In genomic region chr19:17419154-17419490, GRCh38 we compare ENCODE assay signal across 8 cellular contexts. TPM values are rescaled to one million over a fixed set of nuclear protein-coding genes. Genes with fewer than 3 reads are reported as not detected.
DNase-seq lines count a peak whose midpoint lies in the region; FAIRE-seq and TF ChIP-seq lines count a peak whose summit lies in the region.

No MANE protein-coding gene starts in this region.

- H3K27me3 ChIP-seq in suprapubic skin: peaks cover 7% of the 10 kb centered on the region

- WGBS in suprapubic skin: 22% methylated on average over 6 of the region's 6 CpGs

- peak overlapping the region; percentile 91 for H3K27ac Mint-ChIP-seq in activated CD4-positive, alpha-beta T cell treated with anti-CD3 and anti-CD28 coated beads, Interleukin-2, amount 10 ng/mL, durations not matched to agents 24 days and 14 days
- peak overlapping the region; percentile 88 for H3K27ac Mint-ChIP-seq in activated T-helper 2 cell treated with anti-CD3 and anti-CD28 coated beads, Interferon-gamma antibody, Interleukin-2, Interleukin-4, amounts not matched to agents 10 μg/mL and 5 μg/mL and 100 μg/mL, durations not matched to agents 14 hours and 24 hours and 36 hours

- intact Hi-C loops in activated CD4-positive, alpha-beta T cell treated with anti-CD3 and anti-CD28 coated beads, Interleukin-2, amount 10 ng/mL, durations not matched to agents 24 days and 14 days (cut with micrococcal nuclease): loop anchor here (1.0 to 10.0 kb wide), 4 partner anchors 14 to 436 kb away; partner anchors contain the start of genes BST2, MRPL34 and RPL18A
- intact Hi-C loops in activated T-helper 2 cell treated with anti-CD3 and anti-CD28 coated beads, Interferon-gamma antibody, Interleukin-2, Interleukin-4, amounts not matched to agents 10 μg/mL and 5 μg/mL and 100 μg/mL, durations not matched to agents 14 hours and 24 hours and 36 hours (cut with micrococcal nuclease): loop anchor here (1.0 kb wide), 1 partner anchor 14 kb away; the partner anchor contains the start of gene BST2
- intact Hi-C loops in kidney (cut with DNase I): no loop called here

- no peak for FAIRE-seq in kidney (lab: Jason Lieb, UNC)

- no peaks in the 10 kb centered on the region for H3K27me3 Mint-ChIP-seq in activated CD4-positive, alpha-beta T cell treated with anti-CD3 and anti-CD28 coated beads, Interleukin-2, amount 10 ng/mL, durations not matched to agents 24 days and 14 days
- no peaks in the 10 kb centered on the region for H3K27me3 Mint-ChIP-seq in activated T-helper 2 cell treated with anti-CD3 and anti-CD28 coated beads, Interferon-gamma antibody, Interleukin-2, Interleukin-4, amounts not matched to agents 10 μg/mL and 5 μg/mL and 100 μg/mL, durations not matched to agents 14 hours and 24 hours and 36 hours (ENCODE audit: low read depth)

- H3K4me1 ChIP-seq in kidney (ENCODE audit: control insufficient read depth in 1 of 2, insufficient read depth in 1 of 2, low read depth in 1 of 2, low read length in 2 of 2) (peaks cover 0 to 10% of the 10 kb centered on the region in 2 donors), suprapubic skin (peaks cover 16% of the 10 kb centered on the region)

- H3K36me3 Mint-ChIP-seq in activated CD4-positive, alpha-beta T cell treated with anti-CD3 and anti-CD28 coated beads, Interleukin-2, amount 10 ng/mL, durations not matched to agents 24 days and 14 days (ENCODE audit: low read depth): peaks cover 28% of the 10 kb centered on the region
- H3K36me3 Mint-ChIP-seq in activated T-helper 2 cell treated with anti-CD3 and anti-CD28 coated beads, Interferon-gamma antibody, Interleukin-2, Interleukin-4, amounts not matched to agents 10 μg/mL and 5 μg/mL and 100 μg/mL, durations not matched to agents 14 hours and 24 hours and 36 hours (ENCODE audit: low read depth): peaks cover 35% of the 10 kb centered on the region

- no peaks in the 10 kb centered on the region for H3K36me3 ChIP-seq in kidney (ENCODE audit: control insufficient read depth in 1 of 2, insufficient read depth in 2 of 2, low read length in 2 of 2)
- peaks cover 14% of the 10 kb centered on the region for H3K36me3 ChIP-seq in suprapubic skin

- peak; percentile 60 for DNase-seq in activated CD4-positive, alpha-beta T cell treated with anti-CD3 and anti-CD28 coated beads, Interleukin-2, amount 10 ng/mL, durations not matched to agents 24 days and 14 days
- DNase-seq in activated CD4-positive, alpha-beta T cell treated with anti-CD3 and anti-CD28 coated beads, Interleukin-2, amount 50 U/mL, for 48 hours: no peak
- no peak for DNase-seq in activated T-helper 2 cell treated with anti-CD3 and anti-CD28 coated beads, Interferon-gamma antibody, Interleukin-2, Interleukin-4, amounts not matched to agents 10 μg/mL and 5 μg/mL and 100 μg/mL, durations not matched to agents 14 hours and 24 hours and 36 hours (ENCODE audit: low spot score)
- no peak for DNase-seq in kidney
- no peak for DNase-seq in suprapubic skin (ENCODE audit: low spot score in 2 of 2)
- no peak for DNase-seq in activated gamma-delta T cell treated with Interleukin-2 at 50 U/mL for 16 hours
- DNase-seq in superior temporal gyrus (ENCODE audit: extremely low spot score): no peak
- no peak for DNase-seq in HPDE6-E6E7 (ENCODE audit: extremely low spot score)

- peak overlapping the region; percentile 92 for H3K4me3 Mint-ChIP-seq in activated CD4-positive, alpha-beta T cell treated with anti-CD3 and anti-CD28 coated beads, Interleukin-2, amount 10 ng/mL, durations not matched to agents 24 days and 14 days
- H3K4me3 Mint-ChIP-seq in activated T-helper 2 cell treated with anti-CD3 and anti-CD28 coated beads, Interferon-gamma antibody, Interleukin-2, Interleukin-4, amounts not matched to agents 10 μg/mL and 5 μg/mL and 100 μg/mL, durations not matched to agents 14 hours and 24 hours and 36 hours (ENCODE audit: low read depth): peak overlapping the region; percentile 90

- no peaks in the 10 kb centered on the region for H3K9me3 ChIP-seq in kidney (ENCODE audit: control insufficient read depth in 1 of 2, low read length in 2 of 2)
- H3K9me3 ChIP-seq in suprapubic skin: no peaks in the 10 kb centered on the region

- H3K4me1 Mint-ChIP-seq in activated CD4-positive, alpha-beta T cell treated with anti-CD3 and anti-CD28 coated beads, Interleukin-2, amount 10 ng/mL, durations not matched to agents 24 days and 14 days: peaks cover 18% of the 10 kb centered on the region
- peaks cover 11% of the 10 kb centered on the region for H3K4me1 Mint-ChIP-seq in activated T-helper 2 cell treated with anti-CD3 and anti-CD28 coated beads, Interferon-gamma antibody, Interleukin-2, Interleukin-4, amounts not matched to agents 10 μg/mL and 5 μg/mL and 100 μg/mL, durations not matched to agents 14 hours and 24 hours and 36 hours (ENCODE audit: low read depth)

- peak overlapping the region; percentile 60 to 67 for H3K4me3 ChIP-seq in kidney (ENCODE audit: low read length in 2 of 2)
- peak overlapping the region; percentile 90 for H3K4me3 ChIP-seq in suprapubic skin

- H3K9me3 Mint-ChIP-seq in activated CD4-positive, alpha-beta T cell treated with anti-CD3 and anti-CD28 coated beads, Interleukin-2, amount 10 ng/mL, durations not matched to agents 24 days and 14 days: no peaks in the 10 kb centered on the region
- no peaks in the 10 kb centered on the region for H3K9me3 Mint-ChIP-seq in activated T-helper 2 cell treated with anti-CD3 and anti-CD28 coated beads, Interferon-gamma antibody, Interleukin-2, Interleukin-4, amounts not matched to agents 10 μg/mL and 5 μg/mL and 100 μg/mL, durations not matched to agents 14 hours and 24 hours and 36 hours

- H3K27ac ChIP-seq in kidney (ENCODE audit: low read depth in 2 of 2, low read length in 2 of 2) (peak overlapping the region; percentile 26 to 59), suprapubic skin (peak overlapping the region; percentile 1)

- H3K9ac ChIP-seq in kidney (ENCODE audit: low read length in 2 of 2): peak overlapping the region; percentile 2 to 8

- no peak for TF ChIP-seq CTCF in kidney (IDR thresholded peaks at IDR 0.05; ENCODE audit: borderline replicate concordance, extremely low read depth, insufficient read depth)
- no peak for TF ChIP-seq CTCF in suprapubic skin (IDR thresholded peaks at IDR 0.05)

- no peak for TF ChIP-seq EP300 in suprapubic skin (IDR thresholded peaks at IDR 0.05)

- TF ChIP-seq POLR2A in suprapubic skin (IDR thresholded peaks at IDR 0.05): no peak

RNA-seq across cellular contexts. Expression of gene MVB12A, which starts 0.7 kb away (rescaled TPM):
- 40.3 and 45.8 TPM in 2 replicates for total RNA-seq in activated CD4-positive, alpha-beta T cell treated with anti-CD3 and anti-CD28 coated beads, Interleukin-2, amount 10 ng/mL, durations not matched to agents 24 days and 14 days
- 41.1 and 43.2 TPM in 2 replicates for total RNA-seq in activated T-helper 2 cell treated with anti-CD3 and anti-CD28 coated beads, Interferon-gamma antibody, Interleukin-2, Interleukin-4, amounts not matched to agents 10 μg/mL and 5 μg/mL and 100 μg/mL, durations not matched to agents 14 hours and 24 hours and 36 hours
- total RNA-seq in kidney: 57.6 TPM
- polyA plus RNA-seq in kidney (ENCODE audit: insufficient read depth, low read depth, low replicate concordance): 88.3 TPM
- 10 to 100 TPM; 44.2 to 71.3 (median 60.5) TPM for total RNA-seq in suprapubic skin

RNA-seq across cellular contexts. Expression of gene BST2, which starts 13.7 kb away (rescaled TPM):
- 151 and 153 TPM in 2 replicates for total RNA-seq in activated CD4-positive, alpha-beta T cell treated with anti-CD3 and anti-CD28 coated beads, Interleukin-2, amount 10 ng/mL, durations not matched to agents 24 days and 14 days
- 129 and 133 TPM in 2 replicates for total RNA-seq in activated T-helper 2 cell treated with anti-CD3 and anti-CD28 coated beads, Interferon-gamma antibody, Interleukin-2, Interleukin-4, amounts not matched to agents 10 μg/mL and 5 μg/mL and 100 μg/mL, durations not matched to agents 14 hours and 24 hours and 36 hours
- total RNA-seq in kidney (89.6 TPM), suprapubic skin (10 to 100 TPM in 2 of 4 donors, 1 to 10 TPM in 2; 6.6 to 19.7 (median 10.5) TPM)
- 250 TPM for polyA plus RNA-seq in kidney (ENCODE audit: insufficient read depth, low read depth, low replicate concordance)

RNA-seq across cellular contexts. Expression of gene CCDC194, which starts 25.1 kb away (rescaled TPM):
- total RNA-seq in activated CD4-positive, alpha-beta T cell treated with anti-CD3 and anti-CD28 coated beads, Interleukin-2, amount 10 ng/mL, durations not matched to agents 24 days and 14 days: 2.6 and 3.1 TPM in 2 replicates
- 1.5 and 2.4 TPM in 2 replicates for total RNA-seq in activated T-helper 2 cell treated with anti-CD3 and anti-CD28 coated beads, Interferon-gamma antibody, Interleukin-2, Interleukin-4, amounts not matched to agents 10 μg/mL and 5 μg/mL and 100 μg/mL, durations not matched to agents 14 hours and 24 hours and 36 hours
- 0.57 TPM for total RNA-seq in kidney
- polyA plus RNA-seq in kidney (ENCODE audit: insufficient read depth, low read depth, low replicate concordance): not detected
- total RNA-seq in suprapubic skin: not detected

RNA-seq across cellular contexts. Expression of gene TMEM221, which starts 29.3 kb away (rescaled TPM):
- not detected in 2 replicates for total RNA-seq in activated CD4-positive, alpha-beta T cell treated with anti-CD3 and anti-CD28 coated beads, Interleukin-2, amount 10 ng/mL, durations not matched to agents 24 days and 14 days
- not detected in 2 replicates for total RNA-seq in activated T-helper 2 cell treated with anti-CD3 and anti-CD28 coated beads, Interferon-gamma antibody, Interleukin-2, Interleukin-4, amounts not matched to agents 10 μg/mL and 5 μg/mL and 100 μg/mL, durations not matched to agents 14 hours and 24 hours and 36 hours
- total RNA-seq in kidney (0.13 TPM), suprapubic skin (1 to 10 TPM in 1 of 4 donors, under 1 TPM in 2, not detected in 1; 0.39 to 1.2 (median 0.68) TPM)
- not detected for polyA plus RNA-seq in kidney (ENCODE audit: insufficient read depth, low read depth, low replicate concordance)

RNA-seq across cellular contexts. Expression of gene NXNL1, which starts 41.6 kb away (rescaled TPM):
- total RNA-seq in activated CD4-positive, alpha-beta T cell treated with anti-CD3 and anti-CD28 coated beads, Interleukin-2, amount 10 ng/mL, durations not matched to agents 24 days and 14 days: not detected in 2 replicates
- not detected in 2 replicates for total RNA-seq in activated T-helper 2 cell treated with anti-CD3 and anti-CD28 coated beads, Interferon-gamma antibody, Interleukin-2, Interleukin-4, amounts not matched to agents 10 μg/mL and 5 μg/mL and 100 μg/mL, durations not matched to agents 14 hours and 24 hours and 36 hours
- not detected for total RNA-seq in kidney
- polyA plus RNA-seq in kidney (ENCODE audit: insufficient read depth, low read depth, low replicate concordance): not detected
- total RNA-seq in suprapubic skin: not detected
